ENCODE assay signal across 8 cellular contexts in genomic region chr19:2271516-2272103, GRCh38. TPM values are rescaled to one million over a fixed set of nuclear protein-coding genes. Genes with fewer than 3 reads are reported as not detected.
DNase-seq lines count a peak whose midpoint lies in the region; ATAC-seq and TF ChIP-seq lines count a peak whose summit lies in the region.

No MANE protein-coding gene starts in this region.

- H3K4me3 Mint-ChIP-seq in HFFc6: peak overlapping the region; percentile 97
- H3K4me3 Mint-ChIP-seq in activated T-helper 2 cell treated with anti-CD3 and anti-CD28 coated beads, Interferon-gamma antibody, Interleukin-2, Interleukin-4, amounts not matched to agents 10 μg/mL and 5 μg/mL and 100 μg/mL, durations not matched to agents 14 hours and 24 hours and 36 hours (ENCODE audit: low read depth): peak overlapping the region; percentile 85

- no peaks in the 10 kb centered on the region for H3K9me3 Mint-ChIP-seq in HFFc6
- no peaks in the 10 kb centered on the region for H3K9me3 Mint-ChIP-seq in activated T-helper 2 cell treated with anti-CD3 and anti-CD28 coated beads, Interferon-gamma antibody, Interleukin-2, Interleukin-4, amounts not matched to agents 10 μg/mL and 5 μg/mL and 100 μg/mL, durations not matched to agents 14 hours and 24 hours and 36 hours

- peaks cover 54% of the 10 kb centered on the region for H3K79me2 ChIP-seq in ACC112 (ENCODE audit: control insufficient read depth, insufficient read depth, low read length, unreplicated experiment)

- H3K27ac ChIP-seq in ACC112 (ENCODE audit: low read depth, low read length): peak overlapping the region; percentile 73

- H3K27me3 Mint-ChIP-seq in HFFc6 (ENCODE audit: insufficient read depth): peaks cover 30% of the 10 kb centered on the region
- H3K27me3 Mint-ChIP-seq in activated T-helper 2 cell treated with anti-CD3 and anti-CD28 coated beads, Interferon-gamma antibody, Interleukin-2, Interleukin-4, amounts not matched to agents 10 μg/mL and 5 μg/mL and 100 μg/mL, durations not matched to agents 14 hours and 24 hours and 36 hours (ENCODE audit: low read depth): no peaks in the 10 kb centered on the region

- peaks cover 13% of the 10 kb centered on the region for H3K4me1 ChIP-seq in ACC112 (ENCODE audit: control insufficient read depth, insufficient read depth, low read length, unreplicated experiment)

- H3K4me1 Mint-ChIP-seq in HFFc6 (ENCODE audit: low read depth): peaks cover 35% of the 10 kb centered on the region
- peaks cover 27% of the 10 kb centered on the region for H3K4me1 Mint-ChIP-seq in activated T-helper 2 cell treated with anti-CD3 and anti-CD28 coated beads, Interferon-gamma antibody, Interleukin-2, Interleukin-4, amounts not matched to agents 10 μg/mL and 5 μg/mL and 100 μg/mL, durations not matched to agents 14 hours and 24 hours and 36 hours (ENCODE audit: low read depth)

- peaks cover 29% of the 10 kb centered on the region for H3K36me3 Mint-ChIP-seq in HFFc6 (ENCODE audit: low read depth)
- H3K36me3 Mint-ChIP-seq in activated T-helper 2 cell treated with anti-CD3 and anti-CD28 coated beads, Interferon-gamma antibody, Interleukin-2, Interleukin-4, amounts not matched to agents 10 μg/mL and 5 μg/mL and 100 μg/mL, durations not matched to agents 14 hours and 24 hours and 36 hours (ENCODE audit: low read depth): peaks cover 48% of the 10 kb centered on the region

- no peak for ATAC-seq in HG03442 (IDR thresholded peaks at IDR 0.05; ENCODE audit: unreplicated experiment)

- no peak overlapping the region for H2AFZ ChIP-seq in ACC112 (ENCODE audit: low read length, unreplicated experiment)

- H3K36me3 ChIP-seq in ACC112 (ENCODE audit: insufficient read depth, low read length): peaks cover 4% of the 10 kb centered on the region; the same call in 1 of the 2 replicates

- DNase-seq in HFFc6: peak; percentile 81
- DNase-seq in activated T-helper 2 cell treated with anti-CD3 and anti-CD28 coated beads, Interferon-gamma antibody, Interleukin-2, Interleukin-4, amounts not matched to agents 10 μg/mL and 5 μg/mL and 100 μg/mL, durations not matched to agents 14 hours and 24 hours and 36 hours (ENCODE audit: low spot score): no peak
- peak; percentile 91 for DNase-seq in hepatic stellate cell (ENCODE audit: low spot score)
- DNase-seq in stimulated activated CD8-positive, alpha-beta memory T cell treated with anti-CD3 and anti-CD28 coated beads, Interleukin-4, amount 100 ng/mL, for 48 hours: peak; percentile 39
- no peak for DNase-seq in UCSD-AML1 (lab: John Stamatoyannopoulos, UW; ENCODE audit: unreplicated experiment)
- DNase-seq in DMS153 treated with DMSO at 0.1 percent for 48 hours (lab: John Stamatoyannopoulos, UW; ENCODE audit: unreplicated experiment): no peak

- TF ChIP-seq CTCF in HFFc6 (IDR thresholded peaks at IDR 0.05): no peak

- H3K27me3 ChIP-seq in ACC112 (ENCODE audit: insufficient read depth, low read length): no peaks in the 10 kb centered on the region

- peak overlapping the region; percentile 98 for H3K4me3 ChIP-seq in ACC112 (ENCODE audit: low read depth, low read length)

- intact Hi-C loops in activated T-helper 2 cell treated with anti-CD3 and anti-CD28 coated beads, Interferon-gamma antibody, Interleukin-2, Interleukin-4, amounts not matched to agents 10 μg/mL and 5 μg/mL and 100 μg/mL, durations not matched to agents 14 hours and 24 hours and 36 hours (cut with micrococcal nuclease): loop anchor here (5.0 to 10.0 kb wide), 2 partner anchors 56 to 353 kb away; partner anchors contain the start of genes LSM7 and SPPL2B

- peak overlapping the region; percentile 96 for H3K27ac Mint-ChIP-seq in HFFc6
- H3K27ac Mint-ChIP-seq in activated T-helper 2 cell treated with anti-CD3 and anti-CD28 coated beads, Interferon-gamma antibody, Interleukin-2, Interleukin-4, amounts not matched to agents 10 μg/mL and 5 μg/mL and 100 μg/mL, durations not matched to agents 14 hours and 24 hours and 36 hours: peak overlapping the region; percentile 73

RNA-seq across cellular contexts. Expression of gene PEAK3, which starts 10.4 kb away (rescaled TPM):
- under 1 TPM; 0.07 to 0.53 (median 0.36) TPM for total RNA-seq in HFFc6 (2021; fragmentation: NEBNext Ultra II Directional; extraction: Animal tissue kit (Norgen Biotek cat#: 25700))
- 0.11 and 0.18 TPM in 2 replicates for total RNA-seq in activated T-helper 2 cell treated with anti-CD3 and anti-CD28 coated beads, Interferon-gamma antibody, Interleukin-2, Interleukin-4, amounts not matched to agents 10 μg/mL and 5 μg/mL and 100 μg/mL, durations not matched to agents 14 hours and 24 hours and 36 hours

RNA-seq across cellular contexts. Expression of gene JSRP1, which starts 15.4 kb away (rescaled TPM):
- under 1 TPM; 0.27 to 0.99 (median 0.72) TPM for total RNA-seq in HFFc6 (2021; fragmentation: NEBNext Ultra II Directional; extraction: Animal tissue kit (Norgen Biotek cat#: 25700))
- total RNA-seq in activated T-helper 2 cell treated with anti-CD3 and anti-CD28 coated beads, Interferon-gamma antibody, Interleukin-2, Interleukin-4, amounts not matched to agents 10 μg/mL and 5 μg/mL and 100 μg/mL, durations not matched to agents 14 hours and 24 hours and 36 hours: 0.21 and 0.67 TPM in 2 replicates

RNA-seq across cellular contexts. Expression of gene AMH, which starts 22.5 kb away (rescaled TPM):
- total RNA-seq in HFFc6 (2021; fragmentation: NEBNext Ultra II Directional; extraction: Animal tissue kit (Norgen Biotek cat#: 25700)): 1 to 10 TPM in 5 of 6 experiments, under 1 TPM in 1; 0.98 to 2.3 (median 1.4) TPM
- 4.3 TPM in 2 replicates for total RNA-seq in activated T-helper 2 cell treated with anti-CD3 and anti-CD28 coated beads, Interferon-gamma antibody, Interleukin-2, Interleukin-4, amounts not matched to agents 10 μg/mL and 5 μg/mL and 100 μg/mL, durations not matched to agents 14 hours and 24 hours and 36 hours

RNA-seq across cellular contexts. Expression of gene SF3A2, which starts 35.0 kb away (rescaled TPM):
- total RNA-seq in HFFc6 (2021; fragmentation: NEBNext Ultra II Directional; extraction: Animal tissue kit (Norgen Biotek cat#: 25700)): 10 to 100 TPM; 48.7 to 60.6 (median 54.8) TPM
- total RNA-seq in activated T-helper 2 cell treated with anti-CD3 and anti-CD28 coated beads, Interferon-gamma antibody, Interleukin-2, Interleukin-4, amounts not matched to agents 10 μg/mL and 5 μg/mL and 100 μg/mL, durations not matched to agents 14 hours and 24 hours and 36 hours: 153 and 154 TPM in 2 replicates

RNA-seq across cellular contexts. Expression of gene PLEKHJ1, which starts 35.5 kb away (rescaled TPM):
- total RNA-seq in HFFc6 (2021; fragmentation: NEBNext Ultra II Directional; extraction: Animal tissue kit (Norgen Biotek cat#: 25700)): 10 to 100 TPM; 45.9 to 57.3 (median 50.2) TPM
- total RNA-seq in activated T-helper 2 cell treated with anti-CD3 and anti-CD28 coated beads, Interferon-gamma antibody, Interleukin-2, Interleukin-4, amounts not matched to agents 10 μg/mL and 5 μg/mL and 100 μg/mL, durations not matched to agents 14 hours and 24 hours and 36 hours: 75.7 and 77.2 TPM in 2 replicates

Comparison
In these comparisons a context has a peak if more than half of its experiments do, and no peak if none do; other contexts are left out.
1. DNase-seq: peak in HFFc6 (single experiment), hepatic stellate cell (single experiment) and stimulated activated CD8-positive, alpha-beta memory T cell treated with anti-CD3 and anti-CD28 coated beads, Interleukin-4, amount 100 ng/mL, for 48 hours (single experiment); none in activated T-helper 2 cell treated with anti-CD3 and anti-CD28 coated beads, Interferon-gamma antibody, Interleukin-2, Interleukin-4, amounts not matched to agents 10 μg/mL and 5 μg/mL and 100 μg/mL, durations not matched to agents 14 hours and 24 hours and 36 hours (single experiment), UCSD-AML1 (single experiment) and DMS153 treated with DMSO at 0.1 percent for 48 hours (single experiment).